In the genomic region with DNA sequence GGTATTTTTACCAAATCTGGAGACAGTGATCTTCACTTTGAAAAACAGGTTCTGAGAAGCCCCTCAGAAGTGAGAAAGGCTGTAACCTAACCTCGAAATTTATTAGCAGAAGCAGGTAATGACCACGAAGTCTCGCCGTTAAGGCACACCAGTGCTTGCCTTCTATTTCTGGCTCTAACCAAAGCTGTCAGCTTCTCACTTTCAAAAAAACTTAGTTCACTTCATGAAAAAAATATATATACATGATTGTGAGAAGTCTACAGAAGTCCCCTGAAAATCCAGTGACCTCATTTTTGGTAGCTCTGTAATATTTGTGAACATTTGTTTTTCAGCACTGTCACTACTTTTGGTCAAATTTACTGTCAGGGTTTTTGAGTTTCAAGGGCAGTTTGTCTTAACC, we compare ENCODE assay signal across 15 cellular contexts. TPM values are rescaled to one million over a fixed set of nuclear protein-coding genes. Genes with fewer than 3 reads are reported as not detected.
DNase-seq lines count a peak whose midpoint lies in the region; ATAC-seq, FAIRE-seq and TF ChIP-seq lines count a peak whose summit lies in the region.
"Had no signal": no experiment of that assay in that cellular context is flagged by ENCODE, and none has a peak within 500 bp of the region (broad histone marks: within the 10 kb centered on the region; RNA-seq: fewer than 3 reads in every experiment).

No MANE protein-coding gene starts in this region.

- H3K4me1 Mint-ChIP-seq in activated T-helper 2 cell treated with anti-CD3 and anti-CD28 coated beads, Interferon-gamma antibody, Interleukin-2, Interleukin-4, amounts not matched to agents 10 μg/mL and 5 μg/mL and 100 μg/mL, durations not matched to agents 14 hours and 24 hours and 36 hours (ENCODE audit: low read depth): peaks cover 12% of the 10 kb centered on the region

- no peak overlapping the region for H3K27ac Mint-ChIP-seq in activated T-helper 2 cell treated with anti-CD3 and anti-CD28 coated beads, Interferon-gamma antibody, Interleukin-2, Interleukin-4, amounts not matched to agents 10 μg/mL and 5 μg/mL and 100 μg/mL, durations not matched to agents 14 hours and 24 hours and 36 hours
- H3K27ac Mint-ChIP-seq: HFFc6 had no signal

- H3K9me3 Mint-ChIP-seq in activated T-helper 2 cell treated with anti-CD3 and anti-CD28 coated beads, Interferon-gamma antibody, Interleukin-2, Interleukin-4, amounts not matched to agents 10 μg/mL and 5 μg/mL and 100 μg/mL, durations not matched to agents 14 hours and 24 hours and 36 hours: no peaks in the 10 kb centered on the region
- H3K9me3 Mint-ChIP-seq: HFFc6 had no signal

- peak; percentile 62 for ATAC-seq in HG02623 (IDR thresholded peaks at IDR 0.05; ENCODE audit: unreplicated experiment)
- ATAC-seq in HG03469 (IDR thresholded peaks at IDR 0.05; ENCODE audit: unreplicated experiment): peak; percentile 61
- no peak for ATAC-seq in left lobe of liver

- FAIRE-seq in GM12891 (lab: Jason Lieb, UNC): peak; percentile 93
- FAIRE-seq: urothelium cell line had no signal

- intact Hi-C loops in activated T-helper 2 cell treated with anti-CD3 and anti-CD28 coated beads, Interferon-gamma antibody, Interleukin-2, Interleukin-4, amounts not matched to agents 10 μg/mL and 5 μg/mL and 100 μg/mL, durations not matched to agents 14 hours and 24 hours and 36 hours (cut with micrococcal nuclease): no loop called here
- intact Hi-C loops in posterior vena cava (cut with DNase I): no loop called here

- DNase-seq in GM12891 (ENCODE audit: insufficient read length, low spot score): peak; percentile 25
- DNase-seq in GM19240 (ENCODE audit: insufficient read length, low spot score): peak; percentile 58
- DNase-seq in NCI-H1105 treated with DMSO at 0.1 percent for 48 hours (lab: John Stamatoyannopoulos, UW): no peak
- DNase-seq in left lobe of liver (ENCODE audit: low spot score): no peak
- DNase-seq in activated T-helper 2 cell treated with anti-CD3 and anti-CD28 coated beads, Interferon-gamma antibody, Interleukin-2, Interleukin-4, amounts not matched to agents 10 μg/mL and 5 μg/mL and 100 μg/mL, durations not matched to agents 14 hours and 24 hours and 36 hours (ENCODE audit: low spot score): no peak
- DNase-seq in posterior vena cava (ENCODE audit: low spot score): no peak
- DNase-seq: activated CD4-positive, alpha-beta T cell treated with anti-CD3 and anti-CD28 coated beads, Interleukin-2, amount 50 U/mL, for 48 hours; AML-193; effector memory CD4-positive, alpha-beta T cell; HFFc6; NCI-H446 treated with DMSO at 0.1 percent for 48 hours; SK-N-SH had no signal

- H3K36me3 Mint-ChIP-seq in activated T-helper 2 cell treated with anti-CD3 and anti-CD28 coated beads, Interferon-gamma antibody, Interleukin-2, Interleukin-4, amounts not matched to agents 10 μg/mL and 5 μg/mL and 100 μg/mL, durations not matched to agents 14 hours and 24 hours and 36 hours (ENCODE audit: low read depth): no peaks in the 10 kb centered on the region

- peaks cover 6% of the 10 kb centered on the region for H3K27me3 Mint-ChIP-seq in activated T-helper 2 cell treated with anti-CD3 and anti-CD28 coated beads, Interferon-gamma antibody, Interleukin-2, Interleukin-4, amounts not matched to agents 10 μg/mL and 5 μg/mL and 100 μg/mL, durations not matched to agents 14 hours and 24 hours and 36 hours (ENCODE audit: low read depth)

- no peak overlapping the region for H3K4me3 Mint-ChIP-seq in activated T-helper 2 cell treated with anti-CD3 and anti-CD28 coated beads, Interferon-gamma antibody, Interleukin-2, Interleukin-4, amounts not matched to agents 10 μg/mL and 5 μg/mL and 100 μg/mL, durations not matched to agents 14 hours and 24 hours and 36 hours (ENCODE audit: low read depth)
- H3K4me3 Mint-ChIP-seq: HFFc6 had no signal

- TF ChIP-seq POLR2A in GM12891 (IDR thresholded peaks at IDR 0.05; ENCODE audit: low read depth, low read length): no peak

TF ChIP-seq in GM12891, 5 proteins besides CTCF, POLR2A, EP300 and RAD21:
- peak; percentile 73 for TF ChIP-seq SPI1 (IDR thresholded peaks at IDR 0.05; ENCODE audit: low read depth, low read length)
- TF ChIP-seq TAF1 (IDR thresholded peaks at IDR 0.05; ENCODE audit: low read depth, low read length): no peak
- TF ChIP-seq POU2F2 (IDR thresholded peaks at IDR 0.05; ENCODE audit: low read depth, low read length): no peak
- TF ChIP-seq POLR2AphosphoS5 (IDR thresholded peaks at IDR 0.05; ENCODE audit: low read depth, low read length): no peak
- no peak for TF ChIP-seq PAX5 (IDR thresholded peaks at IDR 0.05; ENCODE audit: insufficient read depth, low read length, severe bottlenecking)

RNA-seq across cellular contexts. Expression of a gene that starts 19.1 kb away (rescaled TPM):
- 46.1 TPM for polyA plus RNA-seq in GM12891 (2012; ENCODE audit: low read depth, missing spikeins)
- 60.5 TPM for total RNA-seq in left lobe of liver
- total RNA-seq in activated T-helper 2 cell treated with anti-CD3 and anti-CD28 coated beads, Interferon-gamma antibody, Interleukin-2, Interleukin-4, amounts not matched to agents 10 μg/mL and 5 μg/mL and 100 μg/mL, durations not matched to agents 14 hours and 24 hours and 36 hours: 92.1 and 107 TPM in 2 replicates
- total RNA-seq in posterior vena cava: 100 to 1,000 TPM; 214 TPM

Comparison
In these comparisons a context has a peak if more than half of its experiments do, and no peak if none do; other contexts are left out.
1. DNase-seq: peak in GM12891 (single experiment) and GM19240 (single experiment); none in NCI-H1105 treated with DMSO at 0.1 percent for 48 hours (single experiment), left lobe of liver (single experiment), activated T-helper 2 cell treated with anti-CD3 and anti-CD28 coated beads, Interferon-gamma antibody, Interleukin-2, Interleukin-4, amounts not matched to agents 10 μg/mL and 5 μg/mL and 100 μg/mL, durations not matched to agents 14 hours and 24 hours and 36 hours (single experiment) and posterior vena cava (single experiment).